ENCODE assay signal across 22 cellular contexts in the genomic region with DNA sequence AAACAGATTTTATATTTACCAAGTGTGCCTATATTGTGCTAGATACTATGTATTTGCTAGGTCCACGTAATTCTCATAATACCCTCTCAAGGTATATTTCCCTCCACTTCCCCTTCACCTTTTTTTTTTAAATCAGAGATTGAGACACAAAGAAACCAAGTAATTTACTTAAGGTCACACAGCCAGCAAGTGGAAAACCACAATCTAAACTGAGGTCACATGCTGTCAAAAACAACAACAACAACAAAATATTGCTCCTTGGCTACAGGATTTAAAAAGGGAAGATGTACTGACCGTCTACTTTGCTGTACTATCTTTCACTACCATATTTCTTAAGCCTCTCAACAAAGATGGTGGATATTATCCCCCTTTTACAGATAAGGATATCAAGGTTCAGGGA. TPM values are rescaled to one million over a fixed set of nuclear protein-coding genes. Genes with fewer than 3 reads are reported as not detected.
DNase-seq lines count a peak whose midpoint lies in the region; ATAC-seq and TF ChIP-seq lines count a peak whose summit lies in the region.
"Had no signal": no experiment of that assay in that cellular context is flagged by ENCODE, and none has a peak within 500 bp of the region (broad histone marks: within the 10 kb centered on the region; RNA-seq: fewer than 3 reads in every experiment).

No MANE protein-coding gene starts in this region.

- intact Hi-C loops in activated naive CD4-positive, alpha-beta T cell treated with anti-CD3 and anti-CD28 coated beads for 36 hours (cut with micrococcal nuclease), result no loop called here
- intact Hi-C loops in Calu3 (cut with micrococcal nuclease; ENCODE audit: unreplicated experiment), result no loop called here

- DNase-seq in activated naive CD4-positive, alpha-beta T cell treated with anti-CD3 and anti-CD28 coated beads for 36 hours, result no peak
- DNase-seq in T-helper 17 cell, result no peak
- no peak for DNase-seq in nephron progenitor cell
- no peak for DNase-seq in Calu3
- no peak for DNase-seq in NCI-H446 (lab: John Stamatoyannopoulos, UW)
- DNase-seq: 8988T; CD8-positive, alpha-beta T cell; DMS 273 treated with DMSO at 0.1 percent for 48 hours; DMS53; DND-41; EL; GOT3; H7; HFFc6 had no signal

- no TSS peak for BruUV-seq in Calu3 (replicated peaks; lab: Mats Ljungman, UMichigan)

- ATAC-seq in T-helper 17 cell, result no peak
- ATAC-seq in GM21381 (IDR thresholded peaks at IDR 0.05; ENCODE audit: unreplicated experiment), result no peak
- ATAC-seq: CD8-positive, alpha-beta T cell; HCT116 had no signal

- TF ChIP-seq CTCF in nephron progenitor cell (IDR thresholded peaks at IDR 0.05), result no peak
- TF ChIP-seq CTCF in Calu3 (IDR thresholded peaks at IDR 0.05; ENCODE audit: unreplicated experiment), result no peak

- no peaks in the 10 kb centered on the region for H3K4me1 Mint-ChIP-seq in activated naive CD4-positive, alpha-beta T cell treated with anti-CD3 and anti-CD28 coated beads, Interleukin-2, amount 50 U/mL, for 24 hours
- H3K4me1 Mint-ChIP-seq in activated naive CD4-positive, alpha-beta T cell treated with anti-CD3 and anti-CD28 coated beads for 36 hours (ENCODE audit: low read depth), result no peaks in the 10 kb centered on the region
- H3K4me1 Mint-ChIP-seq in T-helper 17 cell (peaks cover 15% of the 10 kb centered on the region), nephron progenitor cell (no peaks in the 10 kb centered on the region), Calu3 (ENCODE audit: low read depth, unreplicated experiment) (no peaks in the 10 kb centered on the region)
- H3K4me1 Mint-ChIP-seq: CD14-positive monocyte had no signal

- no peak overlapping the region for H3K4me3 Mint-ChIP-seq in activated naive CD4-positive, alpha-beta T cell treated with anti-CD3 and anti-CD28 coated beads, Interleukin-2, amount 50 U/mL, for 24 hours
- no peak overlapping the region for H3K4me3 Mint-ChIP-seq in activated naive CD4-positive, alpha-beta T cell treated with anti-CD3 and anti-CD28 coated beads for 36 hours
- H3K4me3 Mint-ChIP-seq in T-helper 17 cell (no peak overlapping the region), nephron progenitor cell (no peak overlapping the region), Calu3 (ENCODE audit: low read depth, unreplicated experiment) (no peak overlapping the region)
- H3K4me3 Mint-ChIP-seq: CD14-positive monocyte; CD8-positive, alpha-beta T cell; HFFc6 had no signal

- peak overlapping the region; percentile 73 for H3K27ac Mint-ChIP-seq in activated naive CD4-positive, alpha-beta T cell treated with anti-CD3 and anti-CD28 coated beads, Interleukin-2, amount 50 U/mL, for 24 hours
- no peak overlapping the region for H3K27ac Mint-ChIP-seq in activated naive CD4-positive, alpha-beta T cell treated with anti-CD3 and anti-CD28 coated beads for 36 hours
- H3K27ac Mint-ChIP-seq in T-helper 17 cell, result peak overlapping the region; percentile 72
- peak overlapping the region; percentile 16 for H3K27ac Mint-ChIP-seq in nephron progenitor cell
- H3K27ac Mint-ChIP-seq in Calu3 (ENCODE audit: unreplicated experiment), result no peak overlapping the region
- H3K27ac Mint-ChIP-seq: HFFc6 had no signal

- H3K36me3 Mint-ChIP-seq in activated naive CD4-positive, alpha-beta T cell treated with anti-CD3 and anti-CD28 coated beads, Interleukin-2, amount 50 U/mL, for 24 hours, result peaks cover 21% of the 10 kb centered on the region
- H3K36me3 Mint-ChIP-seq in activated naive CD4-positive, alpha-beta T cell treated with anti-CD3 and anti-CD28 coated beads for 36 hours (ENCODE audit: low read depth), result peaks cover 47% of the 10 kb centered on the region
- H3K36me3 Mint-ChIP-seq in T-helper 17 cell (ENCODE audit: low read depth) (peaks cover 16% of the 10 kb centered on the region), nephron progenitor cell (ENCODE audit: low read depth) (peaks cover 54% of the 10 kb centered on the region), Calu3 (ENCODE audit: insufficient read depth, unreplicated experiment) (peaks cover 20% of the 10 kb centered on the region)

- no peaks in the 10 kb centered on the region for H3K9me3 Mint-ChIP-seq in activated naive CD4-positive, alpha-beta T cell treated with anti-CD3 and anti-CD28 coated beads, Interleukin-2, amount 50 U/mL, for 24 hours
- H3K9me3 Mint-ChIP-seq in activated naive CD4-positive, alpha-beta T cell treated with anti-CD3 and anti-CD28 coated beads for 36 hours, result no peaks in the 10 kb centered on the region
- H3K9me3 Mint-ChIP-seq in nephron progenitor cell (no peaks in the 10 kb centered on the region), Calu3 (ENCODE audit: low read depth, unreplicated experiment) (no peaks in the 10 kb centered on the region)
- H3K9me3 Mint-ChIP-seq: CD14-positive monocyte; CD8-positive, alpha-beta T cell; HFFc6 had no signal

- H3K9me3 ChIP-seq in T-helper 17 cell (ENCODE audit: control insufficient read depth, low read length, poor library complexity, severe bottlenecking), result no peaks in the 10 kb centered on the region
- H3K9me3 ChIP-seq: BLaER1 had no signal

- no peaks in the 10 kb centered on the region for H3K27me3 Mint-ChIP-seq in activated naive CD4-positive, alpha-beta T cell treated with anti-CD3 and anti-CD28 coated beads, Interleukin-2, amount 50 U/mL, for 24 hours
- no peaks in the 10 kb centered on the region for H3K27me3 Mint-ChIP-seq in activated naive CD4-positive, alpha-beta T cell treated with anti-CD3 and anti-CD28 coated beads for 36 hours (ENCODE audit: low read depth)
- H3K27me3 Mint-ChIP-seq in T-helper 17 cell, result no peaks in the 10 kb centered on the region
- H3K27me3 Mint-ChIP-seq in nephron progenitor cell (ENCODE audit: low read depth, poor library complexity), result no peaks in the 10 kb centered on the region
- no peaks in the 10 kb centered on the region for H3K27me3 Mint-ChIP-seq in Calu3 (ENCODE audit: unreplicated experiment)

- CTCF ChIA-PET in activated naive CD4-positive, alpha-beta T cell treated with anti-CD3 and anti-CD28 coated beads for 36 hours (lab: Charles Lee), result no interaction called here
- CTCF ChIA-PET in Calu3 (lab: Charles Lee), result no interaction called here

RNA-seq across cellular contexts. Expression of a gene that starts 15.8 kb away (rescaled TPM):
- total RNA-seq in activated naive CD4-positive, alpha-beta T cell treated with anti-CD3 and anti-CD28 coated beads for 36 hours, result 10 to 100 TPM; 60.9 to 61.5 TPM
- total RNA-seq in T-helper 17 cell, result 10 to 100 TPM; 37.7 to 50.9 TPM
- total RNA-seq in Calu3 (2022), result 28.2 and 33.7 TPM in 2 replicates

RNA-seq across cellular contexts. Expression of a gene that starts 40.4 kb away (rescaled TPM):
- total RNA-seq in activated naive CD4-positive, alpha-beta T cell treated with anti-CD3 and anti-CD28 coated beads for 36 hours, result not detected
- total RNA-seq in T-helper 17 cell, result 1 to 10 TPM in 1 of 2 donors, under 1 TPM in 1; 0.10 to 5.0 TPM
- total RNA-seq in Calu3 (2022), result not detected in 2 replicates
- total RNA-seq: A673; CD8-positive, alpha-beta T cell; G401; H7; HFFc6; HT1080 had no signal

RNA-seq across cellular contexts. Expression of a gene that starts 57.9 kb away (rescaled TPM):
- total RNA-seq in activated naive CD4-positive, alpha-beta T cell treated with anti-CD3 and anti-CD28 coated beads for 36 hours, result not detected
- total RNA-seq in T-helper 17 cell, result not detected
- not detected in 2 replicates for total RNA-seq in Calu3 (2022)
- total RNA-seq: A673; CD8-positive, alpha-beta T cell; G401; H7; HFFc6; HT1080 had no signal

Comparison
In these comparisons a context has a peak if more than half of its experiments do, and no peak if none do; other contexts are left out.
1. H3K27ac Mint-ChIP-seq: peak in activated naive CD4-positive, alpha-beta T cell treated with anti-CD3 and anti-CD28 coated beads, Interleukin-2, amount 50 U/mL, for 24 hours (single experiment), T-helper 17 cell (single experiment) and nephron progenitor cell (single experiment); none in activated naive CD4-positive, alpha-beta T cell treated with anti-CD3 and anti-CD28 coated beads for 36 hours (single experiment) and Calu3 (single experiment).